Comparison of ENCODE assay signal across 21 cellular contexts in genomic region chr3:130671545-130671944, GRCh38.
DNase-seq lines count a peak whose midpoint lies in the region; ATAC-seq and TF ChIP-seq lines count a peak whose summit lies in the region.
"Had no signal": no experiment of that assay in that cellular context is flagged by ENCODE, and none has a peak within 500 bp of the region (broad histone marks: within the 10 kb centered on the region; RNA-seq: fewer than 3 reads in every experiment).

No MANE protein-coding gene starts in this region.

- no peaks in the 10 kb centered on the region for H4K20me1 ChIP-seq in IMR-90 (ENCODE audit: insufficient read depth, low read length)

- H3K79me1 ChIP-seq in IMR-90 (ENCODE audit: low read depth in 1 of 2, low read length in 2 of 2), result no peaks in the 10 kb centered on the region

- H3K27ac ChIP-seq in IMR-90 (ENCODE audit: insufficient read depth, low read length) (no peak overlapping the region), RWPE2 (ENCODE audit: poor library complexity, severe bottlenecking) (no peak overlapping the region)
- H3K27ac ChIP-seq: thyroid gland had no signal

- no peaks in the 10 kb centered on the region; the same call in 1 of the 2 replicates for H3K9me1 ChIP-seq in IMR-90 (ENCODE audit: insufficient read depth, low read length)

- dilution Hi-C loops in IMR-90 (cut with HindIII; ENCODE audit: low sequenced_read_pairs, unreplicated experiment), result no loop called here

- no peak overlapping the region for H3K23ac ChIP-seq in IMR-90 (ENCODE audit: low read depth, low read length)

- H3K14ac ChIP-seq in IMR-90 (replicated peaks; ENCODE audit: low read depth, low read length), result no peak overlapping the region

- POLR2A ChIA-PET in IMR-90 (lab: Charles Lee; ENCODE audit: unreplicated experiment), result no interaction called here

- H3K18ac ChIP-seq in IMR-90 (ENCODE audit: low read depth, low read length), result no peak overlapping the region

- no peak overlapping the region for H4K91ac ChIP-seq in IMR-90 (ENCODE audit: insufficient read depth, low read depth, low read length)

- no peaks in the 10 kb centered on the region for H3K27me3 ChIP-seq in IMR-90 (ENCODE audit: control insufficient read depth, insufficient read depth, low read length)
- H3K27me3 ChIP-seq in RWPE2 (ENCODE audit: insufficient read depth, poor library complexity, severe bottlenecking), result no peaks in the 10 kb centered on the region
- H3K27me3 ChIP-seq: thyroid gland had no signal

- no peak overlapping the region for H3K4me3 Mint-ChIP-seq in glutamatergic neuron (ENCODE audit: unreplicated experiment)
- H3K4me3 Mint-ChIP-seq: activated B cell treated with CpG ODN at 0.5 μM for 24 hours; activated CD4-positive, alpha-beta memory T cell treated with anti-CD3 and anti-CD28 coated beads, Interleukin-2, amount 10 ng/mL, durations not matched to agents 7 days and 5 days; activated naive CD4-positive, alpha-beta T cell treated with anti-CD3 and anti-CD28 coated beads, Interleukin-2, amount 50 U/mL, for 24 hours; H9 had no signal

- TF ChIP-seq CTCF in IMR-90 (conservative IDR thresholded peaks at IDR 0.05; ENCODE audit: low read depth, low read length), result no peak
- TF ChIP-seq CTCF in RWPE2 (IDR thresholded peaks at IDR 0.05; ENCODE audit: poor library complexity, severe bottlenecking), result no peak
- no peak for TF ChIP-seq CTCF in glutamatergic neuron (IDR thresholded peaks at IDR 0.05; ENCODE audit: partially characterized antibody, unreplicated experiment)

- no peak for TF ChIP-seq POLR2A in IMR-90 (IDR thresholded peaks at IDR 0.05; ENCODE audit: low read depth, low read length)

- H3K36me3 Mint-ChIP-seq in glutamatergic neuron (ENCODE audit: unreplicated experiment), result no peaks in the 10 kb centered on the region

- peak overlapping the region; percentile 26 for H3K27ac Mint-ChIP-seq in glutamatergic neuron (ENCODE audit: unreplicated experiment)
- H3K27ac Mint-ChIP-seq: activated B cell treated with CpG ODN at 0.5 μM for 24 hours; activated CD4-positive, alpha-beta memory T cell treated with anti-CD3 and anti-CD28 coated beads, Interleukin-2, amount 10 ng/mL, durations not matched to agents 7 days and 5 days; activated naive CD4-positive, alpha-beta T cell treated with anti-CD3 and anti-CD28 coated beads, Interleukin-2, amount 50 U/mL, for 24 hours had no signal

- H2BK120ac ChIP-seq in IMR-90 (ENCODE audit: low read depth, low read length), result no peak overlapping the region

- H3K4me3 ChIP-seq in IMR-90 (ENCODE audit: insufficient read depth, low read depth, low read length) (no peak overlapping the region), RWPE2 (ENCODE audit: severe bottlenecking) (no peak overlapping the region)
- H3K4me3 ChIP-seq: smooth muscle cell, thyroid gland had no signal

- peaks cover 4% of the 10 kb centered on the region; the same call in 1 of the 2 replicates for H3K36me3 ChIP-seq in IMR-90 (ENCODE audit: control insufficient read depth, insufficient read depth, low read length)
- H3K36me3 ChIP-seq in RWPE2 (ENCODE audit: low read depth), result peaks cover 19% of the 10 kb centered on the region
- H3K36me3 ChIP-seq: thyroid gland had no signal

- no peak overlapping the region for H2AK9ac ChIP-seq in IMR-90 (replicated peaks; ENCODE audit: low read depth, low read length, poor library complexity)

- H2AK5ac ChIP-seq in IMR-90 (ENCODE audit: low read depth, low read length), result no peak overlapping the region

- intact Hi-C loops in IMR-90 (cut with micrococcal nuclease), result loop anchor here (10.0 kb wide), 1 partner anchor 53 kb away; no protein-coding TSS in a partner anchor

- no peak overlapping the region for H2BK20ac ChIP-seq in IMR-90 (ENCODE audit: low read depth, low read length)

- H3K27me3 Mint-ChIP-seq in glutamatergic neuron (ENCODE audit: unreplicated experiment), result no peaks in the 10 kb centered on the region
- H3K27me3 Mint-ChIP-seq: activated B cell treated with CpG ODN at 0.5 μM for 24 hours; activated CD4-positive, alpha-beta memory T cell treated with anti-CD3 and anti-CD28 coated beads, Interleukin-2, amount 10 ng/mL, durations not matched to agents 7 days and 5 days; activated naive CD4-positive, alpha-beta T cell treated with anti-CD3 and anti-CD28 coated beads, Interleukin-2, amount 50 U/mL, for 24 hours had no signal

- CTCF ChIA-PET in IMR-90 (lab: Yijun Ruan, JAX), result no interaction called here

- no peaks in the 10 kb centered on the region for H3K9me3 ChIP-seq in IMR-90 (ENCODE audit: control insufficient read depth, insufficient read depth, low read length)
- H3K9me3 ChIP-seq in RWPE2 (ENCODE audit: severe bottlenecking), result no peaks in the 10 kb centered on the region
- H3K9me3 ChIP-seq: thyroid gland had no signal

- no peak overlapping the region for H3K4me2 ChIP-seq in IMR-90 (ENCODE audit: low read depth, low read length)
- H3K4me2 ChIP-seq: smooth muscle cell had no signal

- no peaks in the 10 kb centered on the region for H3K4me1 ChIP-seq in IMR-90 (ENCODE audit: control insufficient read depth, insufficient read depth, low read length)
- H3K4me1 ChIP-seq in RWPE2 (ENCODE audit: insufficient read depth, poor library complexity, severe bottlenecking), result no peaks in the 10 kb centered on the region
- H3K4me1 ChIP-seq: thyroid gland had no signal

- no TSS peak for BruUV-seq in IMR-90 (replicated peaks; lab: Mats Ljungman, UMichigan)

- no peak for TF ChIP-seq RAD21 in IMR-90 (IDR thresholded peaks at IDR 0.05; ENCODE audit: low read length)

- peaks cover 9% of the 10 kb centered on the region for H3K4me1 Mint-ChIP-seq in glutamatergic neuron (ENCODE audit: low read depth, unreplicated experiment)
- H3K4me1 Mint-ChIP-seq: activated B cell treated with CpG ODN at 0.5 μM for 24 hours; activated naive CD4-positive, alpha-beta T cell treated with anti-CD3 and anti-CD28 coated beads, Interleukin-2, amount 50 U/mL, for 24 hours; H9 had no signal

- H2AFZ ChIP-seq in IMR-90 (replicated peaks; ENCODE audit: low read length, poor library complexity), result no peak overlapping the region

- no peak overlapping the region for H4K8ac ChIP-seq in IMR-90 (ENCODE audit: low read depth in 2 of 2, low read length in 2 of 2)

- in situ Hi-C loops in IMR-90 (cut with MboI; ENCODE audit: low sequenced_read_pairs), result no loop called here

- no peak overlapping the region for H3K56ac ChIP-seq in IMR-90 (ENCODE audit: extremely low read depth, insufficient read depth, low read length)

- DNase-seq in DMS79 (lab: John Stamatoyannopoulos, UW) (peak; percentile 51), IMR-90 (peak; percentile 16), RWPE2 (ENCODE audit: low spot score) (no peak), glutamatergic neuron (no peak), NCI-H146 treated with DMSO at 0.1 percent for 48 hours (lab: John Stamatoyannopoulos, UW; ENCODE audit: unreplicated experiment) (no peak)
- DNase-seq: activated B cell treated with CpG ODN at 0.5 μM for 24 hours; activated CD4-positive, alpha-beta memory T cell treated with anti-CD3 and anti-CD28 coated beads, Interleukin-2, amount 10 ng/mL, durations not matched to agents 7 days and 5 days; effector CD4-positive, alpha-beta T cell; H9; midbrain; NCI-H1105 treated with DMSO at 0.1 percent for 48 hours; NCI-H2171 treated with DMSO at 0.1 percent for 48 hours; stimulated activated CD4-positive, alpha-beta T cell treated with anti-CD3 and anti-CD28 coated beads, Interleukin-4, amount 100 ng/mL, for 1 hour; stimulated activated naive CD8-positive, alpha-beta T cell treated with anti-CD3 and anti-CD28 coated beads, Interleukin-15, Interleukin-2, amounts not matched to agents 100 U/mL and 50 U/mL, for 24 hours; thyroid gland had no signal

- ATAC-seq in IMR-90 (ENCODE audit: low read depth), result no peak
- peak; percentile 54; the same call in 2 of the 3 replicates for ATAC-seq in RWPE2 (ENCODE audit: low read depth)
- no peak for ATAC-seq in GM18498 (IDR thresholded peaks at IDR 0.05; ENCODE audit: unreplicated experiment)
- ATAC-seq in HG02852 (IDR thresholded peaks at IDR 0.05; ENCODE audit: unreplicated experiment), result no peak
- ATAC-seq: left lobe of liver; Panc1; stimulated activated naive CD8-positive, alpha-beta T cell treated with anti-CD3 and anti-CD28 coated beads, Interleukin-15, Interleukin-2, amounts not matched to agents 100 U/mL and 50 U/mL, for 24 hours had no signal

- no peak overlapping the region for H2BK5ac ChIP-seq in IMR-90 (ENCODE audit: low read depth, low read length, poor library complexity, severe bottlenecking)

- no peak overlapping the region for H4K5ac ChIP-seq in IMR-90 (ENCODE audit: low read depth, low read length)

- H3K9ac ChIP-seq in IMR-90 (ENCODE audit: low read depth, low read length), result no peak overlapping the region

- no peak overlapping the region for H3K4ac ChIP-seq in IMR-90 (ENCODE audit: low read depth, low read length)

- H2BK15ac ChIP-seq in IMR-90 (ENCODE audit: low read depth, low read length), result no peak overlapping the region

- H3K9me3 Mint-ChIP-seq in glutamatergic neuron (ENCODE audit: unreplicated experiment), result peaks cover 1% of the 10 kb centered on the region
- H3K9me3 Mint-ChIP-seq: activated B cell treated with CpG ODN at 0.5 μM for 24 hours; activated CD4-positive, alpha-beta memory T cell treated with anti-CD3 and anti-CD28 coated beads, Interleukin-2, amount 10 ng/mL, durations not matched to agents 7 days and 5 days; activated naive CD4-positive, alpha-beta T cell treated with anti-CD3 and anti-CD28 coated beads, Interleukin-2, amount 50 U/mL, for 24 hours; H9 had no signal

TF ChIP-seq in IMR-90, 13 proteins besides CTCF, POLR2A, EP300 and RAD21 (continues in another document):
- TF ChIP-seq ELK1 (IDR thresholded peaks at IDR 0.05; ENCODE audit: borderline replicate concordance, low read depth, low read length) (no peak), CHD1 (IDR thresholded peaks at IDR 0.05; ENCODE audit: low read depth, low read length) (no peak), CEBPB (IDR thresholded peaks at IDR 0.05; ENCODE audit: low read depth, low read length) (no peak), NFE2L2 (IDR thresholded peaks at IDR 0.05; ENCODE audit: low read depth, low read length) (no peak), SMC3 (IDR thresholded peaks at IDR 0.05; ENCODE audit: low read depth, low read length) (no peak), RCOR1 (IDR thresholded peaks at IDR 0.05; ENCODE audit: insufficient replicate concordance, low read length) (no peak)

Comparison
In these comparisons a context has a peak if more than half of its experiments do, and no peak if none do; other contexts are left out.
1. DNase-seq: peak in DMS79 (single experiment) and IMR-90 (single experiment); none in RWPE2 (single experiment), glutamatergic neuron (single experiment) and NCI-H146 treated with DMSO at 0.1 percent for 48 hours (single experiment).